In the genomic region with DNA sequence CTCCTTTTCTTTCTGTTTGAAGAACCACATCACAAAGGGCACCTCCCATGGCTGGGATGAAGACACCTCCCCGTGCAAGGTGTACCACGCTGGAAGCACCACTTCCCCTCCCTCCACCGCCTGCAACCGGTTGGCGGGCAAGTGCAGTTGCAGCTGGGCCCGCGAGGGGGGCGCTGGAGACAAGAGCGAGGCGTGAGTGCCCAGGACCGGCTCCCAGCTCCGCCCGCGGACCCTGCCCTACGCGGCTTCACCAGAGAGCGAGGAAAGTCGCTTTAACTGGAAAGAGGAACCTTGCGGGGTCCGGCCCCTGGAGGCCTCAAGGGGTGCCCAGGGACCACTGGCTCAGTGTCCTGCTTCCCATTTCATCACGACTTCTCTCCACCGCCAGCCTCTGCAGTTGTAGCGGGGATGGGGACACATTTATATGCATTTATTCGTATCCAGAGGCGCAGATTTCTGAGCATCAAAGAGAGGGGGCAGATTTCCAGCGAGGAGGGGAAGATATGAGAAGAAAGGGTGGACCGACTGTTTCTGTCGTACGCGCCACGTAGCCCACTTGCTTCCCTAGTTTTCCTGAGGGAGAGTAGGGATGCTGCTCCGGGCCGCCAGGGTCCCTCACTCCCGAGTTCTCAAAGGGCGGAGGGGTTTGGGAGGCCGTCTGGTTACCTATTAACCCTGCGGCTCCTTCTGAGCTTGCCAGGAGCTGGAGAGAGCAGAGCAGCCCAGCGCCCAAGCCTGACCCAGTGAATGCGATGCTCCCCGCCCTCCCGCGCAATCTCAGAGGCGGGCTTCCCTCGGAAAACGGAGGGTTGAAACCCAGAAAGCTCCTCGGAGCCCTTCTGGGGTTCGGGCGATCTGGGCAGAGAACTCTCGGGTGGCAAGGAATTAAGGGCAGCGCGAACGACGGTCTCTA, we compare ENCODE assay signal across 8 cellular contexts. TPM values are rescaled to one million over a fixed set of nuclear protein-coding genes. Genes with fewer than 3 reads are reported as not detected.
DNase-seq lines count a peak whose midpoint lies in the region; ATAC-seq and TF ChIP-seq lines count a peak whose summit lies in the region.

No MANE protein-coding gene starts in this region.

- peak overlapping the region; percentile 10 for H3K4me3 ChIP-seq in RWPE2 (ENCODE audit: severe bottlenecking)
- H3K4me3 ChIP-seq in urinary bladder (ENCODE audit: low read depth, low read length) = peak overlapping the region; percentile 14

- H3K27me3 ChIP-seq in RWPE2 (ENCODE audit: insufficient read depth, poor library complexity, severe bottlenecking) = peaks cover 27% of the 10 kb centered on the region

- WGBS in urinary bladder = 6% methylated on average over 53 of the region's 53 CpGs

- no peaks in the 10 kb centered on the region for H3K36me3 ChIP-seq in RWPE2 (ENCODE audit: low read depth)
- no peaks in the 10 kb centered on the region for H3K36me3 ChIP-seq in urinary bladder (ENCODE audit: insufficient read depth)

- ATAC-seq in GM19452 (IDR thresholded peaks at IDR 0.05; ENCODE audit: unreplicated experiment) (peak; percentile 47), HG03521 (IDR thresholded peaks at IDR 0.05; ENCODE audit: unreplicated experiment) (peak; percentile 37), RWPE2 (ENCODE audit: low read depth) (peak; percentile 65), omental fat pad (ENCODE audit: low FRiP score) (peak; percentile 79)

- DNase-seq in COR-L47 (lab: John Stamatoyannopoulos, UW) (peak; percentile 48), RWPE2 (ENCODE audit: low spot score) (peak; percentile 70), germinal center (ENCODE audit: low spot score) (peak; percentile 84), omental fat pad (ENCODE audit: low spot score) (no peak)
- DNase-seq in activated naive CD4-positive, alpha-beta T cell treated with anti-CD3 and anti-CD28 coated beads, Interleukin-2, amount 50 U/mL, for 16 hours = peak; percentile 70

- no peaks in the 10 kb centered on the region for H3K9me3 ChIP-seq in RWPE2 (ENCODE audit: severe bottlenecking)

- TF ChIP-seq CTCF in RWPE2 (IDR thresholded peaks at IDR 0.05; ENCODE audit: poor library complexity, severe bottlenecking) (peak; percentile 66), omental fat pad (IDR thresholded peaks at IDR 0.05) (peak in 1 of 3 donors; percentile 50)

- H3K27ac ChIP-seq in RWPE2 (ENCODE audit: poor library complexity, severe bottlenecking) (no peak overlapping the region), urinary bladder (ENCODE audit: low read depth) (no peak overlapping the region)

- H3K4me1 ChIP-seq in RWPE2 (ENCODE audit: insufficient read depth, poor library complexity, severe bottlenecking) (peaks cover 9% of the 10 kb centered on the region), urinary bladder (ENCODE audit: insufficient read depth) (no peaks in the 10 kb centered on the region)

RNA-seq across cellular contexts. Expression of a gene that starts 3.5 kb away (rescaled TPM):
- total RNA-seq in omental fat pad = 100 to 1,000 TPM in 1 of 4 donors, 10 to 100 TPM in 3; 23.0 to 116 (median 62.6) TPM
- total RNA-seq in urinary bladder = 13.3 TPM
- 66.2 TPM for polyA plus RNA-seq in urinary bladder

RNA-seq across cellular contexts. Expression of a gene that starts 6.6 kb away (rescaled TPM):
- total RNA-seq in omental fat pad (10 to 100 TPM in 1 of 4 donors, 1 to 10 TPM in 3; 1.4 to 14.1 (median 3.9) TPM), urinary bladder (27.5 TPM)
- 36.4 TPM for polyA plus RNA-seq in urinary bladder

RNA-seq across cellular contexts. Expression of a gene that starts 18.9 kb away (rescaled TPM):
- total RNA-seq in omental fat pad (1 to 10 TPM; 1.0 to 3.2 (median 2.0) TPM), urinary bladder (0.37 TPM)
- polyA plus RNA-seq in urinary bladder = 5.1 TPM

RNA-seq across cellular contexts. Expression of a gene that starts 41.6 kb away (rescaled TPM):
- total RNA-seq in omental fat pad (10 to 100 TPM; 12.9 to 27.1 (median 16.2) TPM), urinary bladder (28.8 TPM)
- 8.7 TPM for polyA plus RNA-seq in urinary bladder
